In genomic region chr2:67399831-67400489, GRCh38 we compare ENCODE assay signal across 12 cellular contexts. TPM values are rescaled to one million over a fixed set of nuclear protein-coding genes. Genes with fewer than 3 reads are reported as not detected.
A peak's percentile ranks its signal among the peaks of the same experiment; 100 is the strongest.
DNase-seq lines count a peak whose midpoint lies in the region; FAIRE-seq and TF ChIP-seq lines count a peak whose summit lies in the region.
"Had no signal": no experiment of that assay in that cellular context is flagged by ENCODE, and none has a peak within 500 bp of the region (broad histone marks: within the 10 kb centered on the region; RNA-seq: fewer than 3 reads in every experiment).

No MANE protein-coding gene starts in this region.

- H3K27ac ChIP-seq in OCI-LY7 (ENCODE audit: low read depth, low read length, poor library complexity, severe bottlenecking) (no peak overlapping the region), neural progenitor cell (no peak overlapping the region), sigmoid colon (no peak overlapping the region)

- H3K9me2 ChIP-seq in OCI-LY7 (ENCODE audit: insufficient read depth, low read length): no peaks in the 10 kb centered on the region

- H4K20me1 ChIP-seq in OCI-LY7 (ENCODE audit: insufficient read depth, low read length): no peaks in the 10 kb centered on the region; the same call in 1 of the 2 replicates
- no peaks in the 10 kb centered on the region for H4K20me1 ChIP-seq in neural progenitor cell (ENCODE audit: low read depth)

- peaks cover 7% of the 10 kb centered on the region for H3K27me3 Mint-ChIP-seq in neural progenitor cell (ENCODE audit: insufficient read depth, low read depth)
- H3K27me3 Mint-ChIP-seq: activated CD4-positive, alpha-beta memory T cell treated with anti-CD3 and anti-CD28 coated beads for 36 hours; activated naive CD8-positive, alpha-beta T cell treated with anti-CD3 and anti-CD28 coated beads, Interleukin-2, amount 10 ng/mL, durations not matched to agents 7 days and 5 days had no signal

- CTCF ChIA-PET in OCI-LY7 (lab: Charles Lee; ENCODE audit: unreplicated experiment): no interaction called here

- no peak for FAIRE-seq in urothelium cell line (lab: Jason Lieb, UNC)
- FAIRE-seq: endometrium had no signal

- no TSS peak for BruUV-seq in OCI-LY7 (replicated peaks; lab: Mats Ljungman, UMichigan)

- intact Hi-C loops in OCI-LY7 (cut with micrococcal nuclease; ENCODE audit: unreplicated experiment) (loop anchor here (2.0 kb wide), 1 partner anchor 965 kb away; the partner anchor contains the start of gene MEIS1), sigmoid colon (cut with DNase I) (loop anchor here (5.0 to 10.0 kb wide), 3 partner anchors 447 to 965 kb away; partner anchors contain the start of gene MEIS1), cardiac septum (cut with DNase I) (no loop called here)

- no peak overlapping the region for H3K9ac ChIP-seq in neural progenitor cell

- no peak overlapping the region for H3K27ac Mint-ChIP-seq in neural progenitor cell
- H3K27ac Mint-ChIP-seq: activated CD4-positive, alpha-beta memory T cell treated with anti-CD3 and anti-CD28 coated beads for 36 hours; activated naive CD8-positive, alpha-beta T cell treated with anti-CD3 and anti-CD28 coated beads, Interleukin-2, amount 10 ng/mL, durations not matched to agents 7 days and 5 days had no signal

- peaks cover 4% of the 10 kb centered on the region for H3F3A ChIP-seq in neural progenitor cell (ENCODE audit: low read depth)

- H3K4me1 ChIP-seq in OCI-LY7 (ENCODE audit: insufficient read depth, low read length, poor library complexity, severe bottlenecking) (peaks cover 24% of the 10 kb centered on the region), neural progenitor cell (peaks cover 13% of the 10 kb centered on the region), sigmoid colon (peaks cover 0 to 31% (median 13%) of the 10 kb centered on the region in 4 donors)

- no peak for TF ChIP-seq EP300 in sigmoid colon (IDR thresholded peaks at IDR 0.05)

- H3K27me3 ChIP-seq in neural progenitor cell (no peaks in the 10 kb centered on the region), sigmoid colon (no peaks in the 10 kb centered on the region)

- H3K4me2 ChIP-seq in OCI-LY7 (ENCODE audit: low read length): peak overlapping the region; percentile 16
- peak overlapping the region; percentile 86 for H3K4me2 ChIP-seq in neural progenitor cell

- 55 to 73% methylated on average over 3 of the region's 3 CpGs for WGBS in sigmoid colon, 2 donors

- DNase-seq in EH (ENCODE audit: low read depth): peak; percentile 74
- DNase-seq in OCI-LY7 (ENCODE audit: low spot score): no peak
- DNase-seq in cardiac fibroblast (ENCODE audit: low read depth in 2 of 2): peak; percentile 58 to 65
- DNase-seq in neural progenitor cell (ENCODE audit: low spot score): no peak
- DNase-seq in sigmoid colon: no peak
- no peak for DNase-seq in stimulated activated CD4-positive, alpha-beta T cell treated with anti-CD3 and anti-CD28 coated beads, Interleukin-4, amount 100 ng/mL, for 4 hours
- DNase-seq in cardiac septum (ENCODE audit: low spot score): no peak
- DNase-seq in urothelium cell line (ENCODE audit: low spot score): no peak
- DNase-seq: activated CD4-positive, alpha-beta memory T cell treated with anti-CD3 and anti-CD28 coated beads for 36 hours; activated naive CD8-positive, alpha-beta T cell treated with anti-CD3 and anti-CD28 coated beads, Interleukin-2, amount 10 ng/mL, durations not matched to agents 7 days and 5 days; stimulated activated CD4-positive, alpha-beta T cell treated with anti-CD3 and anti-CD28 coated beads, Interleukin-4, amount 100 ng/mL, for 24 hours had no signal

- H3K36me3 Mint-ChIP-seq in neural progenitor cell: peaks cover 15% of the 10 kb centered on the region

- H3K79me2 ChIP-seq in OCI-LY7 (ENCODE audit: insufficient read depth, low read depth, low read length): peaks cover 38% of the 10 kb centered on the region
- H3K79me2 ChIP-seq in neural progenitor cell (ENCODE audit: low read depth): peaks cover 47% of the 10 kb centered on the region

- no peak for TF ChIP-seq POLR2A in sigmoid colon (IDR thresholded peaks at IDR 0.05)

- H3K9me3 ChIP-seq in OCI-LY7 (ENCODE audit: low read length) (no peaks in the 10 kb centered on the region), neural progenitor cell (ENCODE audit: low read depth) (no peaks in the 10 kb centered on the region), sigmoid colon (no peaks in the 10 kb centered on the region)

- H3K36me3 ChIP-seq in OCI-LY7 (ENCODE audit: insufficient read depth, low read length) (peaks cover 54% of the 10 kb centered on the region), neural progenitor cell (peaks cover 30% of the 10 kb centered on the region), sigmoid colon (peaks cover 0 to 30% (median 5%) of the 10 kb centered on the region in 4 donors)

- POLR2A ChIA-PET in OCI-LY7 (lab: Charles Lee): no interaction called here

- H3K4me3 ChIP-seq in OCI-LY7 (ENCODE audit: low read depth, low read length, poor library complexity, severe bottlenecking) (no peak overlapping the region), cardiac fibroblast (replicated peaks in 1 of 2; ENCODE audit: low read depth in 2 of 2, low read length in 2 of 2) (no peak overlapping the region), neural progenitor cell (no peak overlapping the region), sigmoid colon (no peak overlapping the region)

- TF ChIP-seq CTCF in OCI-LY7 (conservative IDR thresholded peaks at IDR 0.05; ENCODE audit: low read length): no peak
- no peak for TF ChIP-seq CTCF in cardiac fibroblast (IDR thresholded peaks at IDR 0.05; ENCODE audit: low read depth, low read length)
- no peak for TF ChIP-seq CTCF in neural progenitor cell (IDR thresholded peaks at IDR 0.05)
- no peak for TF ChIP-seq CTCF in sigmoid colon (IDR thresholded peaks at IDR 0.05)

- peaks cover 15% of the 10 kb centered on the region for H3K4me1 Mint-ChIP-seq in neural progenitor cell

- H3K9me3 Mint-ChIP-seq in neural progenitor cell: no peaks in the 10 kb centered on the region
- H3K9me3 Mint-ChIP-seq: activated CD4-positive, alpha-beta memory T cell treated with anti-CD3 and anti-CD28 coated beads for 36 hours; activated naive CD8-positive, alpha-beta T cell treated with anti-CD3 and anti-CD28 coated beads, Interleukin-2, amount 10 ng/mL, durations not matched to agents 7 days and 5 days had no signal

- H2AFZ ChIP-seq in OCI-LY7 (ENCODE audit: low read length) (no peak overlapping the region), neural progenitor cell (replicated peaks) (no peak overlapping the region)

- no peak overlapping the region for H3K4me3 Mint-ChIP-seq in neural progenitor cell
- H3K4me3 Mint-ChIP-seq: activated CD4-positive, alpha-beta memory T cell treated with anti-CD3 and anti-CD28 coated beads for 36 hours; activated naive CD8-positive, alpha-beta T cell treated with anti-CD3 and anti-CD28 coated beads, Interleukin-2, amount 10 ng/mL, durations not matched to agents 7 days and 5 days had no signal

RNA-seq across cellular contexts. Expression of gene ETAA1, which starts 2.8 kb away (rescaled TPM):
- 16.6 and 17.4 TPM in 2 replicates for total RNA-seq in OCI-LY7 (2014; rRNA removed; shearing (Covaris generic))
- total RNA-seq in OCI-LY7 (2022): 18.1 and 22.6 TPM in 2 replicates
- 44.0 and 77.0 TPM in 2 replicates for total RNA-seq in neural progenitor cell (ENCODE audit: low replicate concordance)
- total RNA-seq in sigmoid colon: 10 to 100 TPM; 12.1 to 20.0 (median 15.8) TPM
- polyA plus RNA-seq in sigmoid colon: 1 to 10 TPM; 3.0 to 4.8 (median 4.2) TPM
- 4.8 TPM for total RNA-seq in cardiac septum

Comparison
In these comparisons a context has a peak if more than half of its experiments do, and no peak if none do; other contexts are left out.
1. DNase-seq: peak in EH (single experiment) and cardiac fibroblast (2 of 2); none in OCI-LY7 (single experiment), neural progenitor cell (single experiment), sigmoid colon (single experiment), stimulated activated CD4-positive, alpha-beta T cell treated with anti-CD3 and anti-CD28 coated beads, Interleukin-4, amount 100 ng/mL, for 4 hours (0 of 2), cardiac septum (single experiment) and urothelium cell line (single experiment).